ENCODE assay signal across 9 cellular contexts in the genomic region with DNA sequence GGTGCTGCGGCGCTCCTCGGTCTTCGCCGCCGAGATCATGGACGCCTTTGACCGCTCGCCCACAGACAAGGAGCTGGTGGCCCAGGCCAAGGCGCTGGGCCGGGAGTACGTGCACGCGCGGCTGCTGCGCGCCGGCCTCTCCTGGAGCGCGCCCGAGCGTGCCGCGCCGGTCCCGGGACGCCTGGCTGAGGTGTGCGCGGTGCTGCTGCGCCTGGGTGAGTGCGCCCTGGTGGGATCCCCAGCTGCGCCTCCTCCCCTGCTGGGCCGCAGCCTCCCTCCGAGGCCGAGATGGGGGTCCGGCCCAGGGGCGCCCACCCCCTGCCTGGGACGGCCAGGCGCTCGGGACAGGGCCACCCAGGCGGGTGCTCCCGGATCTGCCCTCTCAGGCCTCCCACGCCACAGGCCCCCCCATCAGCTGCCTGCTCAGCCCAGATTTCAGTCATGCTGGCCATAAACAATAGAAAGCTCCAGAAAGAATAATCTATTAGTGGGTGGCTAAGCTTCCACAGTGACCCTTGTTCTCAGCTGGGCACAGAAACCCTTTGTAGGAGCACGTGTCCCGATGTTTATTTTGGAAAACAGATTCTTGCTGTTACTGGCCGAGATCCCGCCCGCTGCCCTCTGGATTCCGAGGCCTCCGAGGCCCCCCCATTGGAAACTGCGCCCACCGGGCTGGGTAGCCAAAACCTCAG. TPM values are rescaled to one million over a fixed set of nuclear protein-coding genes. Genes with fewer than 3 reads are reported as not detected.
DNase-seq lines count a peak whose midpoint lies in the region; ATAC-seq and FAIRE-seq lines count a peak whose summit lies in the region.
"Had no signal": no experiment of that assay in that cellular context is flagged by ENCODE, and none has a peak within 500 bp of the region (broad histone marks: within the 10 kb centered on the region; RNA-seq: fewer than 3 reads in every experiment).

No MANE protein-coding gene starts in this region.

- POLR2A ChIA-PET in activated CD8-positive, alpha-beta T cell treated with anti-CD3 and anti-CD28 coated beads, Interleukin-2, amount 10 ng/mL, durations not matched to agents 7 days and 5 days (lab: Charles Lee), result no interaction called here

- no peak overlapping the region for H3K27ac Mint-ChIP-seq in activated naive CD4-positive, alpha-beta T cell treated with anti-CD3 and anti-CD28 coated beads for 36 hours
- H3K27ac Mint-ChIP-seq in activated CD8-positive, alpha-beta T cell treated with anti-CD3 and anti-CD28 coated beads, Interleukin-2, amount 10 ng/mL, durations not matched to agents 7 days and 5 days, result no peak overlapping the region
- no peak overlapping the region for H3K27ac Mint-ChIP-seq in natural killer cell treated with Interleukin-12 subunit alpha and Interleukin-12 subunit beta and Interleukin-15 and Interleukin-18, amount 100 ng/mL, for 72 hours

- no peak for FAIRE-seq in frontal cortex (lab: Jason Lieb, UNC)
- FAIRE-seq: colon had no signal

- peaks cover 30% of the 10 kb centered on the region for H3K27me3 Mint-ChIP-seq in activated naive CD4-positive, alpha-beta T cell treated with anti-CD3 and anti-CD28 coated beads for 36 hours (ENCODE audit: low read depth)
- H3K27me3 Mint-ChIP-seq in activated CD8-positive, alpha-beta T cell treated with anti-CD3 and anti-CD28 coated beads, Interleukin-2, amount 10 ng/mL, durations not matched to agents 7 days and 5 days (ENCODE audit: low read depth), result peaks cover 26% of the 10 kb centered on the region
- peaks cover 11 to 18% of the 10 kb centered on the region in 2 donors for H3K27me3 Mint-ChIP-seq in natural killer cell treated with Interleukin-12 subunit alpha and Interleukin-12 subunit beta and Interleukin-15 and Interleukin-18, amount 100 ng/mL, for 72 hours

- intact Hi-C loops in activated naive CD4-positive, alpha-beta T cell treated with anti-CD3 and anti-CD28 coated beads for 36 hours (cut with micrococcal nuclease), result no loop called here

- DNase-seq in activated naive CD4-positive, alpha-beta T cell treated with anti-CD3 and anti-CD28 coated beads for 36 hours, result no peak
- no peak for DNase-seq in activated naive CD4-positive, alpha-beta T cell treated with anti-CD3 and anti-CD28 coated beads, Interleukin-2, amount 50 U/mL, for 16 hours
- DNase-seq in activated CD8-positive, alpha-beta T cell treated with anti-CD3 and anti-CD28 coated beads, Interleukin-2, amount 10 ng/mL, durations not matched to agents 7 days and 5 days, result no peak
- DNase-seq in frontal cortex (ENCODE audit: low spot score in 2 of 2), result peak; percentile 82 to 90
- DNase-seq in natural killer cell treated with Interleukin-12 subunit alpha and Interleukin-12 subunit beta and Interleukin-15 and Interleukin-18, amount 100 ng/mL, for 72 hours (ENCODE audit: low spot score), result no peak
- no peak for DNase-seq in epidermal melanocyte (ENCODE audit: insufficient read length, low spot score)

- H3K4me3 Mint-ChIP-seq in activated naive CD4-positive, alpha-beta T cell treated with anti-CD3 and anti-CD28 coated beads for 36 hours, result peak overlapping the region; percentile 52
- H3K4me3 Mint-ChIP-seq in activated CD8-positive, alpha-beta T cell treated with anti-CD3 and anti-CD28 coated beads, Interleukin-2, amount 10 ng/mL, durations not matched to agents 7 days and 5 days, result peak overlapping the region; percentile 28
- H3K4me3 Mint-ChIP-seq in natural killer cell treated with Interleukin-12 subunit alpha and Interleukin-12 subunit beta and Interleukin-15 and Interleukin-18, amount 100 ng/mL, for 72 hours, result peak overlapping the region; percentile 65

- peaks cover 11% of the 10 kb centered on the region for H3K4me1 Mint-ChIP-seq in activated naive CD4-positive, alpha-beta T cell treated with anti-CD3 and anti-CD28 coated beads for 36 hours (ENCODE audit: low read depth)
- peaks cover 11% of the 10 kb centered on the region for H3K4me1 Mint-ChIP-seq in activated CD8-positive, alpha-beta T cell treated with anti-CD3 and anti-CD28 coated beads, Interleukin-2, amount 10 ng/mL, durations not matched to agents 7 days and 5 days (ENCODE audit: low read depth)
- peaks cover 8 to 11% of the 10 kb centered on the region in 2 donors for H3K4me1 Mint-ChIP-seq in natural killer cell treated with Interleukin-12 subunit alpha and Interleukin-12 subunit beta and Interleukin-15 and Interleukin-18, amount 100 ng/mL, for 72 hours (ENCODE audit: low read depth in 2 of 2)

- peaks cover 4% of the 10 kb centered on the region for H3K9me3 Mint-ChIP-seq in activated naive CD4-positive, alpha-beta T cell treated with anti-CD3 and anti-CD28 coated beads for 36 hours
- H3K9me3 Mint-ChIP-seq in activated CD8-positive, alpha-beta T cell treated with anti-CD3 and anti-CD28 coated beads, Interleukin-2, amount 10 ng/mL, durations not matched to agents 7 days and 5 days (ENCODE audit: insufficient read depth), result no peaks in the 10 kb centered on the region
- H3K9me3 Mint-ChIP-seq in natural killer cell treated with Interleukin-12 subunit alpha and Interleukin-12 subunit beta and Interleukin-15 and Interleukin-18, amount 100 ng/mL, for 72 hours, result no peaks in the 10 kb centered on the region

- peak; percentile 36 for ATAC-seq in activated CD8-positive, alpha-beta T cell treated with anti-CD3 and anti-CD28 coated beads, Interleukin-2, amount 10 ng/mL, durations not matched to agents 7 days and 5 days
- peak; percentile 50 to 51 for ATAC-seq in natural killer cell treated with Interleukin-12 subunit alpha and Interleukin-12 subunit beta and Interleukin-15 and Interleukin-18, amount 100 ng/mL, for 72 hours
- ATAC-seq in GM19463 (IDR thresholded peaks at IDR 0.05; ENCODE audit: unreplicated experiment) (no peak), GM19324 (IDR thresholded peaks at IDR 0.05; ENCODE audit: low FRiP score, unreplicated experiment) (no peak)

- CTCF ChIA-PET in activated naive CD4-positive, alpha-beta T cell treated with anti-CD3 and anti-CD28 coated beads for 36 hours (lab: Charles Lee), result interaction anchor here (0.8 kb wide), 1 partner anchor 319 kb away, joined by 3 read pairs; no protein-coding TSS in a partner anchor
- CTCF ChIA-PET in activated CD8-positive, alpha-beta T cell treated with anti-CD3 and anti-CD28 coated beads, Interleukin-2, amount 10 ng/mL, durations not matched to agents 7 days and 5 days (lab: Charles Lee), result no interaction called here

- H3K36me3 Mint-ChIP-seq in activated naive CD4-positive, alpha-beta T cell treated with anti-CD3 and anti-CD28 coated beads for 36 hours (ENCODE audit: low read depth), result no peaks in the 10 kb centered on the region
- peaks cover 4% of the 10 kb centered on the region for H3K36me3 Mint-ChIP-seq in activated CD8-positive, alpha-beta T cell treated with anti-CD3 and anti-CD28 coated beads, Interleukin-2, amount 10 ng/mL, durations not matched to agents 7 days and 5 days (ENCODE audit: low read depth)
- H3K36me3 Mint-ChIP-seq in natural killer cell treated with Interleukin-12 subunit alpha and Interleukin-12 subunit beta and Interleukin-15 and Interleukin-18, amount 100 ng/mL, for 72 hours, result no peaks in the 10 kb centered on the region

RNA-seq across cellular contexts. Expression of a gene that starts 1.1 kb away (rescaled TPM):
- not detected for total RNA-seq in activated naive CD4-positive, alpha-beta T cell treated with anti-CD3 and anti-CD28 coated beads for 36 hours
- total RNA-seq in activated CD8-positive, alpha-beta T cell treated with anti-CD3 and anti-CD28 coated beads, Interleukin-2, amount 10 ng/mL, durations not matched to agents 7 days and 5 days, result not detected
- 20.8 TPM for total RNA-seq in frontal cortex
- total RNA-seq in natural killer cell treated with Interleukin-12 subunit alpha and Interleukin-12 subunit beta and Interleukin-15 and Interleukin-18, amount 100 ng/mL, for 72 hours, result 1 to 10 TPM; 1.0 to 2.2 TPM

RNA-seq across cellular contexts. Expression of a gene that starts 51.3 kb away (rescaled TPM):
- 10 to 100 TPM; 81.2 to 88.4 TPM for total RNA-seq in activated naive CD4-positive, alpha-beta T cell treated with anti-CD3 and anti-CD28 coated beads for 36 hours
- 100 to 1,000 TPM; 114 to 132 TPM for total RNA-seq in activated CD8-positive, alpha-beta T cell treated with anti-CD3 and anti-CD28 coated beads, Interleukin-2, amount 10 ng/mL, durations not matched to agents 7 days and 5 days
- 181 TPM for total RNA-seq in frontal cortex
- 100 to 1,000 TPM; 110 to 169 TPM for total RNA-seq in natural killer cell treated with Interleukin-12 subunit alpha and Interleukin-12 subunit beta and Interleukin-15 and Interleukin-18, amount 100 ng/mL, for 72 hours

Comparison
In these comparisons a context has a peak if more than half of its experiments do, and no peak if none do; other contexts are left out.
1. DNase-seq: peak in frontal cortex (2 of 2); none in activated naive CD4-positive, alpha-beta T cell treated with anti-CD3 and anti-CD28 coated beads for 36 hours (single experiment), activated naive CD4-positive, alpha-beta T cell treated with anti-CD3 and anti-CD28 coated beads, Interleukin-2, amount 50 U/mL, for 16 hours (single experiment), activated CD8-positive, alpha-beta T cell treated with anti-CD3 and anti-CD28 coated beads, Interleukin-2, amount 10 ng/mL, durations not matched to agents 7 days and 5 days (single experiment), natural killer cell treated with Interleukin-12 subunit alpha and Interleukin-12 subunit beta and Interleukin-15 and Interleukin-18, amount 100 ng/mL, for 72 hours (single experiment) and epidermal melanocyte (single experiment).
2. ATAC-seq: peak in activated CD8-positive, alpha-beta T cell treated with anti-CD3 and anti-CD28 coated beads, Interleukin-2, amount 10 ng/mL, durations not matched to agents 7 days and 5 days (single experiment) and natural killer cell treated with Interleukin-12 subunit alpha and Interleukin-12 subunit beta and Interleukin-15 and Interleukin-18, amount 100 ng/mL, for 72 hours (2 of 2); none in GM19463 (single experiment) and GM19324 (single experiment).
3. Peak in every context shown above with its lines, with median percentiles within 50 percentile points of each other: H3K4me3 Mint-ChIP-seq.